In the genomic region with DNA sequence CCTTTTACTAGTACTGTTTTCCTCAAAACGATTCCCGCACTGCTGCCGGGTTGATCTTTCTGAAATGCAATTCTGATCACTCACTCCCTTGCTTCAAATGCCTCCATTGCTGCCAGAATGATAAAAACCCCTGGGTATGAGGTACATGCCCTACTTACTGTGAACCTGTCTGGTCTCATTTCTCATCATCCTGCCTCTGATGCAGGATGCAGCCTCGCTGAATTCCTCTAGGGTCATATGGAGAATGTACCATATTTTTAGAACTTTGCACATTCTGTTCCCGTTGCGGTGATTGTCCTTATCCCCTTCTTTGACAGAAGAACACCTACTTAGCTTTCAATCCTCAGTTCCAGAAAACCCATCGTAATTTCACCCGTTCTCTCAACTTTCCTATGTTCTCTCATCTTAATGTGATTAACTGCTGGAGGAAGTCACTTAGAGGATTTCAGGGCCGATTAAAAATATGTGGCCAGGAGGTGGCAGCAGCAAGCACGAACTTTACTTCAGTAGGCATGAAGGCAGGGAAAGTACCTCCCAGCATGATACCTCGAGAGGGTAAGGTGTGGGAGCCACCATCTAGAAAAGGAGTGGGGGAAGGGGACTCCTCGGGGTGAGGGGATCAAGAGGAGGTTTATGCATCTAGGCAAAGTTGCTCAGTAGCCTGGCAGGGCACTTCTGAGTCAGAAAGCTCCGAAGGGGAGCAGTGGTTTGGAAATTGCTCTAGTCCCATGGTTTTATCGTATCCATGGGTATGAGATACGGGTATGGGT, we compare ENCODE assay signal across 8 cellular contexts.
DNase-seq lines count a peak whose midpoint lies in the region; ATAC-seq, FAIRE-seq and TF ChIP-seq lines count a peak whose summit lies in the region.

No MANE protein-coding gene starts in this region.

- no peaks in the 10 kb centered on the region for H3K9me3 ChIP-seq in kidney (ENCODE audit: control insufficient read depth in 1 of 2, low read length in 2 of 2)

- no peaks in the 10 kb centered on the region for H3K4me1 ChIP-seq in kidney (ENCODE audit: control insufficient read depth in 1 of 2, insufficient read depth in 1 of 2, low read depth in 1 of 2, low read length in 2 of 2)

- intact Hi-C loops in kidney (cut with DNase I), result no loop called here

- TF ChIP-seq CTCF in astrocyte of the cerebellum (IDR thresholded peaks at IDR 0.05; ENCODE audit: low read depth, low read length, missing control alignments) (peak; percentile 60), kidney (IDR thresholded peaks at IDR 0.05; ENCODE audit: borderline replicate concordance, extremely low read depth, insufficient read depth) (peak; percentile 69)

- no peak overlapping the region for H3K27ac ChIP-seq in kidney (ENCODE audit: low read depth in 2 of 2, low read length in 2 of 2)

- in situ Hi-C loops in astrocyte of the cerebellum (cut with HindIII; ENCODE audit: low sequenced_read_pairs), result no loop called here

- FAIRE-seq in kidney (lab: Jason Lieb, UNC) (peak; percentile 54), GM19239 (lab: Jason Lieb, UNC) (no peak)

- H3K9ac ChIP-seq in kidney (ENCODE audit: low read length in 2 of 2), result no peak overlapping the region

- H3K36me3 ChIP-seq in kidney (ENCODE audit: control insufficient read depth in 1 of 2, insufficient read depth in 2 of 2, low read length in 2 of 2), result no peaks in the 10 kb centered on the region

- no peak overlapping the region for H3K4me3 ChIP-seq in astrocyte of the cerebellum (ENCODE audit: low read depth, low read length)
- no peak overlapping the region for H3K4me3 ChIP-seq in kidney (ENCODE audit: low read length in 2 of 2)

- peak; percentile 92 for ATAC-seq in HG02610 (IDR thresholded peaks at IDR 0.05; ENCODE audit: unreplicated experiment)

- DNase-seq in activated CD4-positive, alpha-beta T cell treated with anti-CD3 and anti-CD28 coated beads for 48 hours, result peak; percentile 57
- no peak for DNase-seq in activated CD4-positive, alpha-beta T cell treated with anti-CD3 and anti-CD28 coated beads for 4 hours
- peak; percentile 38 to 63 for DNase-seq in NOMO-1 (lab: John Stamatoyannopoulos, UW; ENCODE audit: unreplicated experiment in 2 of 2)
- DNase-seq in astrocyte of the cerebellum (ENCODE audit: low read depth), result peak; percentile 45
- DNase-seq in kidney, result no peak
- DNase-seq in stimulated activated CD4-positive, alpha-beta T cell treated with anti-CD3 and anti-CD28 coated beads, TNF-alpha, amount 100 ng/mL, for 48 hours (ENCODE audit: low read depth in 3 of 3), result peak in 2 of 3 donors; percentile 0 to 4
- DNase-seq in GM19239 (ENCODE audit: insufficient read length, low spot score), result no peak

Comparison
In these comparisons a context has a peak if more than half of its experiments do, and no peak if none do; other contexts are left out.
1. DNase-seq: peak in activated CD4-positive, alpha-beta T cell treated with anti-CD3 and anti-CD28 coated beads for 48 hours (single experiment), NOMO-1 (2 of 2), astrocyte of the cerebellum (single experiment) and stimulated activated CD4-positive, alpha-beta T cell treated with anti-CD3 and anti-CD28 coated beads, TNF-alpha, amount 100 ng/mL, for 48 hours (2 of 3); none in activated CD4-positive, alpha-beta T cell treated with anti-CD3 and anti-CD28 coated beads for 4 hours (0 of 2), kidney (single experiment) and GM19239 (single experiment).